Comparison of ENCODE assay signal across 13 cellular contexts in the genomic region with DNA sequence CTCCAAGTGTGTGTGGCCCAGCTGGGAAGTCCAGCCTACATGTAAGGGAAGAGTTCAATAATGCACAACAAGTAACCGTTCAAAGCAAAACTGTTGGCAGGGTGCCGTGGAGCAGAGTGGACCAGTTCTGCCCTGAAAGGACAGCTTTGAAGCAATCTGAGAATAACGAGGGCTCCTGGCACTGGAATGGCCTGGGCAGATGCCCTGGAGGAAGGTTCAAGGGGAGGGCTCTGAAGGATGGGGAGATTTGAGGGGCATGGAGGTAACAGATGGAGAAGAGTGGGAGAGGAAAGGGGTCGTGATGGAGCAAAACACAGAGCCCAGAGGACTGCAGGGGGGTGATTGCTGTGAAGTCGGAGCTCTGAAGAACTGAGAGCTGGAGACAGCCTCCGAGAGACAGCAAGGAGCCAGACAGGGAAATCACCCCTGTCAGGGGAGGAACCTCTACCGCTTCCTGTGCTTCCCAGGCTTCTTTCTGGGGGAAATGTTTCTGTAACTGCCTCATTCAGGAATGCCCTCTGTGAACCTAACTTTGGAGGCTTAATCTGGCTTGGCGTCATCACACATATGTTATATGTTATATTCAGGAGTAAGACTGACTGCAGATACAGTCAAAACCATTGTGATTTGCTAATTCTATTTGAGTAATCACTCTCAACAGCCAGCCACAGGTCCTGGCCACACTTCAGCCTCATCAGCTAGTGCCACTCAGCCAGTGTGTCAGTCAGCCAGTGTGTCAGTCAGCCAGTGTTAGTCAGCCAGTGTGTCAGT. TPM values are rescaled to one million over a fixed set of nuclear protein-coding genes. Genes with fewer than 3 reads are reported as not detected.
DNase-seq lines count a peak whose midpoint lies in the region; ATAC-seq and TF ChIP-seq lines count a peak whose summit lies in the region.
"Had no signal": no experiment of that assay in that cellular context is flagged by ENCODE, and none has a peak within 500 bp of the region (broad histone marks: within the 10 kb centered on the region; RNA-seq: fewer than 3 reads in every experiment).

No MANE protein-coding gene starts in this region.

- H3K27me3 ChIP-seq in AG04450 (ENCODE audit: control insufficient read depth, insufficient read depth, low read length) (no peaks in the 10 kb centered on the region), mesenchymal stem cell (ENCODE audit: control insufficient read depth in 1 of 2, insufficient read depth in 1 of 2, low read length in 2 of 2) (peaks cover 0 to 39% of the 10 kb centered on the region in 2 experiments), left lung (no peaks in the 10 kb centered on the region), Peyer's patch (no peaks in the 10 kb centered on the region)

- no peak overlapping the region for H2BK15ac ChIP-seq in mesenchymal stem cell (ENCODE audit: low read depth, poor library complexity, severe bottlenecking)

- H3K4ac ChIP-seq in mesenchymal stem cell (ENCODE audit: low read depth in 1 of 2, low read length in 2 of 2), result no peak overlapping the region

- H3K14ac ChIP-seq in mesenchymal stem cell (ENCODE audit: low read length in 2 of 2), result no peak overlapping the region

- no peak overlapping the region for H4K91ac ChIP-seq in mesenchymal stem cell (ENCODE audit: low read length)

- H4K8ac ChIP-seq in mesenchymal stem cell (ENCODE audit: low read length), result peak overlapping the region; percentile 27

- H3K9ac ChIP-seq in mesenchymal stem cell (ENCODE audit: low read length), result no peak overlapping the region
- H3K9ac ChIP-seq: parathyroid adenoma had no signal

- H2BK12ac ChIP-seq in mesenchymal stem cell (ENCODE audit: low read length in 2 of 2), result no peak overlapping the region

- H3K4me3 ChIP-seq in AG04450 (ENCODE audit: low read depth, low read length), result no peak overlapping the region
- no peak overlapping the region for H3K4me3 ChIP-seq in choroid plexus epithelial cell (ENCODE audit: low read depth, low read length)
- no peak overlapping the region for H3K4me3 ChIP-seq in mesenchymal stem cell (ENCODE audit: insufficient read depth in 1 of 2, low read depth in 1 of 2, low read length in 2 of 2)
- no peak overlapping the region for H3K4me3 ChIP-seq in left lung
- no peak overlapping the region for H3K4me3 ChIP-seq in Peyer's patch

- intact Hi-C loops in left lung (cut with DNase I), result no loop called here

- H2AFZ ChIP-seq in mesenchymal stem cell (ENCODE audit: low read depth, low read length), result no peak overlapping the region
- H2AFZ ChIP-seq: parathyroid adenoma had no signal

- POLR2A ChIA-PET in AG04450 (lab: Yijun Ruan, JAX), result no interaction called here

- TF ChIP-seq CTCF in AG04450 (IDR thresholded peaks at IDR 0.05; ENCODE audit: low read depth, low read length) (no peak), choroid plexus epithelial cell (conservative IDR thresholded peaks at IDR 0.05; ENCODE audit: low read depth, low read length) (no peak), left lung (IDR thresholded peaks at IDR 0.05) (no peak), Peyer's patch (IDR thresholded peaks at IDR 0.05) (no peak)

- H3K9me3 ChIP-seq in AG04450 (ENCODE audit: control insufficient read depth, insufficient read depth, low read length), result no peaks in the 10 kb centered on the region; the same call in 1 of the 2 replicates
- H3K9me3 ChIP-seq in mesenchymal stem cell (ENCODE audit: control insufficient read depth, low read length), result no peaks in the 10 kb centered on the region
- no peaks in the 10 kb centered on the region for H3K9me3 ChIP-seq in left lung
- H3K9me3 ChIP-seq in Peyer's patch, result no peaks in the 10 kb centered on the region

- H3K36me3 ChIP-seq in mesenchymal stem cell (ENCODE audit: control insufficient read depth in 1 of 2, insufficient read depth in 2 of 2, low read depth in 1 of 2, low read length in 2 of 2), result no peaks in the 10 kb centered on the region
- H3K36me3 ChIP-seq in left lung, result no peaks in the 10 kb centered on the region
- H3K36me3 ChIP-seq in Peyer's patch, result no peaks in the 10 kb centered on the region

- H3K18ac ChIP-seq in mesenchymal stem cell (ENCODE audit: low read depth in 1 of 2, low read length in 2 of 2), result peak overlapping the region in 1 of 2 experiments; percentile 6

- no peak for ATAC-seq in left lung
- no peak for ATAC-seq in HG03342 (IDR thresholded peaks at IDR 0.05; ENCODE audit: unreplicated experiment)
- ATAC-seq: WTC11 had no signal

- no peak for TF ChIP-seq POLR2A in Peyer's patch (IDR thresholded peaks at IDR 0.05)

- H2AK5ac ChIP-seq in mesenchymal stem cell (ENCODE audit: low read length, severe bottlenecking), result no peak overlapping the region

- H3K4me1 ChIP-seq in mesenchymal stem cell (ENCODE audit: control insufficient read depth, insufficient read depth, low read depth, low read length), result peaks cover 18% of the 10 kb centered on the region
- H3K4me1 ChIP-seq in left lung, result no peaks in the 10 kb centered on the region
- H3K4me1 ChIP-seq in Peyer's patch, result peaks cover 0 to 4% (median 0%) of the 10 kb centered on the region in 4 donors
- H3K4me1 ChIP-seq: parathyroid adenoma had no signal

- 62% methylated on average over 7 of the region's 8 CpGs for WGBS in mesenchymal stem cell

- H3K4me2 ChIP-seq in mesenchymal stem cell (ENCODE audit: low read length, poor library complexity, severe bottlenecking), result no peak overlapping the region

- H3K23ac ChIP-seq in mesenchymal stem cell (ENCODE audit: low read length in 2 of 2), result no peak overlapping the region

- H3K27ac ChIP-seq in AG04450 (ENCODE audit: low read depth, low read length) (peak overlapping the region; percentile 39), mesenchymal stem cell (ENCODE audit: low read length, poor library complexity, severe bottlenecking) (no peak overlapping the region), left lung (no peak overlapping the region), Peyer's patch (no peak overlapping the region)
- H3K27ac ChIP-seq: parathyroid adenoma had no signal

- no peaks in the 10 kb centered on the region for H3K79me1 ChIP-seq in mesenchymal stem cell (replicated peaks; ENCODE audit: low read length, poor library complexity, severe bottlenecking)

- no peak overlapping the region for H2BK120ac ChIP-seq in mesenchymal stem cell (ENCODE audit: low read depth, low read length)

- DNase-seq in AG04450 (ENCODE audit: low read depth, low spot score) (peak; percentile 44), ELR (ENCODE audit: low read depth) (peak; percentile 44), choroid plexus epithelial cell (ENCODE audit: low read depth) (peak; percentile 65), mesenchymal stem cell (peak; percentile 73), left lung (no peak), Peyer's patch (no peak), GM19240 (ENCODE audit: insufficient read length, low spot score) (no peak)
- DNase-seq: NCI-H510A treated with DMSO at 0.1 percent for 48 hours, OCI-M1, T-cell had no signal

- CTCF ChIA-PET in AG04450 (lab: Charles Lee), result interaction anchor here (1.2 kb wide), 1 partner anchor 74 kb away, joined by 3 read pairs; no protein-coding TSS in a partner anchor

- H2BK5ac ChIP-seq in mesenchymal stem cell (ENCODE audit: low read depth, low read length, poor library complexity, severe bottlenecking), result no peak overlapping the region

RNA-seq across cellular contexts. Expression of gene ZC3H12D, which starts 41.2 kb away (rescaled TPM):
- 0.01 and 0.02 TPM in 2 replicates for polyA plus RNA-seq in AG04450 (2011; rRNA removed)
- not detected in 2 replicates for polyA minus RNA-seq in AG04450 (2011; rRNA and poly(A)+ RNA removed)
- 0.04 TPM for polyA plus RNA-seq in mesenchymal stem cell (2013, experiment 1 of 2)
- polyA plus RNA-seq in mesenchymal stem cell (2013, experiment 2 of 2), result 0.04 TPM
- total RNA-seq in left lung, result 1 to 10 TPM; 1.9 to 4.1 TPM
- total RNA-seq in Peyer's patch, result 10 to 100 TPM in 3 of 4 donors, 1 to 10 TPM in 1; 7.8 to 32.2 (median 18.5) TPM

RNA-seq across cellular contexts. Expression of gene SUMO4, which starts 43.5 kb away (rescaled TPM):
- polyA plus RNA-seq in AG04450 (2011; rRNA removed), result 0.17 TPM in 1 of 2 replicates, not detected in the other
- polyA minus RNA-seq in AG04450 (2011; rRNA and poly(A)+ RNA removed), result 3.9 and 4.0 TPM in 2 replicates
- 0.14 TPM for polyA plus RNA-seq in mesenchymal stem cell (2013, experiment 1 of 2)
- polyA plus RNA-seq in mesenchymal stem cell (2013, experiment 2 of 2), result 0.11 TPM
- total RNA-seq in left lung (1 to 10 TPM; 2.1 to 2.7 TPM), Peyer's patch (1 to 10 TPM in 3 of 4 donors, not detected in 1; 5.1 to 8.2 (median 7.0) TPM)

Comparison
In these comparisons a context has a peak if more than half of its experiments do, and no peak if none do; other contexts are left out.
1. DNase-seq: peak in AG04450 (single experiment), ELR (single experiment), choroid plexus epithelial cell (single experiment) and mesenchymal stem cell (single experiment); none in left lung (0 of 2), Peyer's patch (0 of 3) and GM19240 (single experiment).